8 cellular contexts compared by ENCODE assay signal in genomic region chr22:23913306-23913660, GRCh38. TPM values are rescaled to one million over a fixed set of nuclear protein-coding genes. Genes with fewer than 3 reads are reported as not detected.
DNase-seq lines count a peak whose midpoint lies in the region; ATAC-seq and TF ChIP-seq lines count a peak whose summit lies in the region.

No MANE protein-coding gene starts in this region.

- ATAC-seq in HG02938 (IDR thresholded peaks at IDR 0.05; ENCODE audit: unreplicated experiment), result no peak

- TF ChIP-seq CTCF in Peyer's patch (IDR thresholded peaks at IDR 0.05) (no peak), epithelial cell of proximal tubule (conservative IDR thresholded peaks at IDR 0.05; ENCODE audit: low read depth, low read length) (no peak), sigmoid colon (IDR thresholded peaks at IDR 0.05) (no peak)

- peak overlapping the region; percentile 49 to 73 (median 58) for H3K4me3 ChIP-seq in Peyer's patch
- peak overlapping the region; percentile 76 for H3K4me3 ChIP-seq in epithelial cell of proximal tubule (ENCODE audit: low read depth, low read length)
- H3K4me3 ChIP-seq in sigmoid colon, result peak overlapping the region; percentile 40 to 57 (median 56)

- no peaks in the 10 kb centered on the region for H3K27me3 ChIP-seq in Peyer's patch
- H3K27me3 ChIP-seq in sigmoid colon, result no peaks in the 10 kb centered on the region

- H3K4me1 ChIP-seq in Peyer's patch, result peaks cover 0 to 30% (median 2%) of the 10 kb centered on the region in 4 donors
- peaks cover 0 to 19% (median 11%) of the 10 kb centered on the region in 4 donors for H3K4me1 ChIP-seq in sigmoid colon

- H3K27ac ChIP-seq in Peyer's patch, result peak overlapping the region; percentile 81 to 87 (median 83)
- H3K27ac ChIP-seq in sigmoid colon, result peak overlapping the region; percentile 84 to 91 (median 89)

- intact Hi-C loops in sigmoid colon (cut with DNase I), result loop anchor here (2.0 kb wide), 1 partner anchor 18 kb away; the partner anchor contains the start of gene MIF

- DNase-seq in activated CD4-positive, alpha-beta T cell treated with anti-CD3 and anti-CD28 coated beads for 48 hours, result peak; percentile 40
- DNase-seq in activated CD4-positive, alpha-beta T cell treated with anti-CD3 and anti-CD28 coated beads for 4 hours, result no peak
- DNase-seq in Peyer's patch, result no peak
- no peak for DNase-seq in epithelial cell of proximal tubule (ENCODE audit: low read depth)
- DNase-seq in sigmoid colon, result no peak
- DNase-seq in islet precursor cell, result no peak
- no peak for DNase-seq in DMS153 treated with DMSO at 0.1 percent for 48 hours (lab: John Stamatoyannopoulos, UW; ENCODE audit: unreplicated experiment)

- H3K36me3 ChIP-seq in Peyer's patch, result no peaks in the 10 kb centered on the region
- no peaks in the 10 kb centered on the region for H3K36me3 ChIP-seq in sigmoid colon

- TF ChIP-seq POLR2A in Peyer's patch (IDR thresholded peaks at IDR 0.05) (no peak), sigmoid colon (IDR thresholded peaks at IDR 0.05) (no peak)

- TF ChIP-seq EP300 in sigmoid colon (IDR thresholded peaks at IDR 0.05), result no peak

- 0% methylated on average over 1 of the region's 1 CpG for WGBS in sigmoid colon, 2 donors

- H3K9me3 ChIP-seq in Peyer's patch, result no peaks in the 10 kb centered on the region
- H3K9me3 ChIP-seq in sigmoid colon, result no peaks in the 10 kb centered on the region

RNA-seq across cellular contexts. Expression of gene MIF, which starts 19.1 kb away (rescaled TPM):
- total RNA-seq in Peyer's patch, result 100 to 1,000 TPM in 3 of 4 donors, 10 to 100 TPM in 1; 97.9 to 206 (median 151) TPM
- total RNA-seq in epithelial cell of proximal tubule, result 901 and 1,073 TPM in 2 replicates
- 100 to 1,000 TPM; 159 to 296 (median 216) TPM for total RNA-seq in sigmoid colon
- 100 to 1,000 TPM; 333 to 684 (median 353) TPM for polyA plus RNA-seq in sigmoid colon

RNA-seq across cellular contexts. Expression of gene GSTT2B, which starts 47.7 kb away (rescaled TPM):
- total RNA-seq in Peyer's patch, result 1 to 10 TPM in 2 of 4 donors, not detected in 2; 1.2 to 3.3 TPM
- total RNA-seq in epithelial cell of proximal tubule, result 2.1 and 8.6 TPM in 2 replicates
- total RNA-seq in sigmoid colon, result 1 to 10 TPM in 3 of 4 donors, under 1 TPM in 1; 0.71 to 9.4 (median 3.6) TPM
- 1 to 10 TPM in 1 of 3 donors, not detected in 2; 6.7 TPM for polyA plus RNA-seq in sigmoid colon

RNA-seq across cellular contexts. Expression of gene DDTL, which starts 53.4 kb away (rescaled TPM):
- total RNA-seq in Peyer's patch (1 to 10 TPM in 2 of 4 donors, under 1 TPM in 1, not detected in 1; 0.67 to 9.9 (median 6.3) TPM), epithelial cell of proximal tubule (2.1 TPM in 1 of 2 replicates, not detected in the other), sigmoid colon (1 to 10 TPM in 1 of 4 donors, under 1 TPM in 1, not detected in 2; 0.55 to 2.0 TPM)
- 1 to 10 TPM; 1.2 to 7.3 (median 2.8) TPM for polyA plus RNA-seq in sigmoid colon

RNA-seq across cellular contexts. Expression of gene SLC2A11, which starts 55.6 kb away (rescaled TPM):
- total RNA-seq in Peyer's patch (10 to 100 TPM in 3 of 4 donors, 1 to 10 TPM in 1; 8.3 to 16.0 (median 14.8) TPM), epithelial cell of proximal tubule (13.1 and 14.3 TPM in 2 replicates), sigmoid colon (10 to 100 TPM; 13.8 to 23.5 (median 16.4) TPM)
- polyA plus RNA-seq in sigmoid colon, result 10 to 100 TPM in 1 of 3 donors, 1 to 10 TPM in 2; 4.8 to 12.5 (median 5.5) TPM
